8 cellular contexts compared by ENCODE assay signal in the genomic region with DNA sequence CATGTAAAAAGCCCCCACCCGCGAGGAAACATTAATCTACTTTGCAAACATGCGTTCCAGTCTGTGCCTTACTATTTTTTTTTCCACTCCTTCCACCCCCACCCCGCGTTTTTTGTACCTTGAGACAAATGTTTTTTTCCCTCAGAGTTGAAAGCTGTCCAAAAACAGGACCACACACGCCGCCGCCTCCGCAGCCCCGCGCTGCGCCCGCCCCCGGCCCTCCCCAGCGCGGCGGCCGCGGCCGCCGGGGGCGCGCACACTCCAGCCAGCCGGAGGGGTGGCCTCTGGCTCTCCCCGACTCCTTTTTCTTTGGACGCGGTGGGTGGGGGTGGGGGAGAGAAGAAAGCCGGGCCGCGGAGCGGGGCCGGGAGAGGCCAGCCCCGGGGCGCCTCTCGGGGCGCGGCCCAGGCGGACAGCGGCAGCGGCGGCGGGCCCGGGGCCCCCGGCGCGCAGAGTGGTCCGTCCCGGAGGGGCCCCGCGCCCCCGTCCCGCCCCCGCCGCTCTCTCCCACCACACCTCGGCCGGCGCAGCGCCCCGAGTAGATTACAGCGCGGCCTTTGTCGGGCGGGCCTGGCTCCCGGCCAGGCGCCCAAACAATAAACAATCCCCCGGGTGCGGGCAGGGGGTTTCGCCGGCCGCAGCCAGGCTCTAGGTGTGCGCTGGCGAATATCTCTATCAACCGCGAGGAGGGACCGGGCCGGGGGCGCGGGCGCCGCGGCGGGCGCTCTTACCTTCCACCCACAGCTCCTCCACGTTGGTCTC. TPM values are rescaled to one million over a fixed set of nuclear protein-coding genes. Genes with fewer than 3 reads are reported as not detected.
DNase-seq lines count a peak whose midpoint lies in the region; ATAC-seq and TF ChIP-seq lines count a peak whose summit lies in the region.

No MANE protein-coding gene starts in this region.

- H3K9me3 ChIP-seq in esophagus (ENCODE audit: control insufficient read depth in 2 of 2, insufficient read depth in 1 of 2, low read depth in 1 of 2, low read length in 1 of 2): no peaks in the 10 kb centered on the region
- H3K9me3 ChIP-seq in muscle layer of duodenum (ENCODE audit: control insufficient read depth in 1 of 2, low read length in 2 of 2): no peaks in the 10 kb centered on the region
- H3K9me3 ChIP-seq in upper lobe of right lung: no peaks in the 10 kb centered on the region

- H3K4me3 ChIP-seq in esophagus (ENCODE audit: low read depth in 1 of 2, low read length in 2 of 2) (peak overlapping the region; percentile 84 to 94), muscle layer of duodenum (ENCODE audit: low read depth in 1 of 2, low read length in 2 of 2) (peak overlapping the region; percentile 83 to 95), upper lobe of right lung (peak overlapping the region; percentile 89)

- no peak for TF ChIP-seq CTCF in upper lobe of right lung (IDR thresholded peaks at IDR 0.05)

- intact Hi-C loops in upper lobe of right lung (cut with DNase I): loop anchor here (10.0 kb wide), 1 partner anchor 161 kb away; no protein-coding TSS in a partner anchor

- WGBS in esophagus, 2 donors: 1% methylated on average over 59 to 84 of the region's 84 CpGs

- H3K36me3 ChIP-seq in esophagus (ENCODE audit: control insufficient read depth in 2 of 2, insufficient read depth in 2 of 2, low read length in 1 of 2) (no peaks in the 10 kb centered on the region), muscle layer of duodenum (ENCODE audit: control insufficient read depth in 1 of 2, insufficient read depth in 2 of 2, low read length in 2 of 2) (no peaks in the 10 kb centered on the region), upper lobe of right lung (no peaks in the 10 kb centered on the region)

- peak overlapping the region; percentile 91 to 95 for H3K27ac ChIP-seq in esophagus (ENCODE audit: low read depth in 2 of 2, low read length in 1 of 2)
- peak overlapping the region; percentile 85 for H3K27ac ChIP-seq in muscle layer of duodenum (ENCODE audit: low read length)
- peak overlapping the region; percentile 86 for H3K27ac ChIP-seq in upper lobe of right lung

- ATAC-seq in upper lobe of right lung (peak; percentile 22), GM18517 (IDR thresholded peaks at IDR 0.05; ENCODE audit: unreplicated experiment) (no peak)

- DNase-seq in CD1c-positive myeloid dendritic cell (ENCODE audit: extremely low spot score): peak; percentile 1
- DNase-seq in GM19238 (ENCODE audit: insufficient read length, low spot score): peak; percentile 64
- peak; percentile 61 for DNase-seq in NCI-H1092 (lab: John Stamatoyannopoulos, UW)
- DNase-seq in activated CD8-positive, alpha-beta memory T cell treated with anti-CD3 and anti-CD28 coated beads for 24 hours: peak; percentile 77
- peak; percentile 74 for DNase-seq in upper lobe of right lung

- peaks cover 0 to 4% of the 10 kb centered on the region in 2 donors for H3K4me1 ChIP-seq in esophagus (ENCODE audit: control insufficient read depth in 2 of 2, insufficient read depth in 2 of 2, low read length in 1 of 2)
- peaks cover 3 to 10% of the 10 kb centered on the region in 2 donors for H3K4me1 ChIP-seq in muscle layer of duodenum (ENCODE audit: control insufficient read depth in 1 of 2, insufficient read depth in 2 of 2, low read length in 2 of 2)
- peaks cover 16% of the 10 kb centered on the region for H3K4me1 ChIP-seq in upper lobe of right lung

- H3K27me3 ChIP-seq in esophagus (ENCODE audit: control insufficient read depth in 1 of 2, insufficient read depth in 2 of 2, low read length in 2 of 2) (no peaks in the 10 kb centered on the region), muscle layer of duodenum (ENCODE audit: low read depth, low read length) (no peaks in the 10 kb centered on the region), upper lobe of right lung (no peaks in the 10 kb centered on the region)

RNA-seq across cellular contexts. Expression of gene PTCH1, which starts 10.9 kb away (rescaled TPM):
- polyA plus RNA-seq in esophagus: 1 to 10 TPM; 2.4 to 2.8 TPM
- total RNA-seq in upper lobe of right lung: 25.9 TPM

Comparison
In these comparisons a context has a peak if more than half of its experiments do, and no peak if none do; other contexts are left out.
1. DNase-seq: peak in every context shown above with its lines; median percentile 77 in activated CD8-positive, alpha-beta memory T cell treated with anti-CD3 and anti-CD28 coated beads for 24 hours; 74 in upper lobe of right lung; 64 in GM19238; 61 in NCI-H1092; 1 in CD1c-positive myeloid dendritic cell.